Comparison of ENCODE assay signal across 11 cellular contexts in genomic region chr14:68949236-68949965, GRCh38. TPM values are rescaled to one million over a fixed set of nuclear protein-coding genes. Genes with fewer than 3 reads are reported as not detected.
DNase-seq lines count a peak whose midpoint lies in the region; ATAC-seq and TF ChIP-seq lines count a peak whose summit lies in the region.
"Had no signal": no experiment of that assay in that cellular context is flagged by ENCODE, and none has a peak within 500 bp of the region (broad histone marks: within the 10 kb centered on the region; RNA-seq: fewer than 3 reads in every experiment).

No MANE protein-coding gene starts in this region.

- peaks cover 51 to 59% of the 10 kb centered on the region in 2 donors for H3K4me1 ChIP-seq in duodenal mucosa (ENCODE audit: control insufficient read depth in 1 of 2, insufficient read depth in 2 of 2, low read length in 2 of 2)
- H3K4me1 ChIP-seq in uterus, result peaks cover 20 to 64% of the 10 kb centered on the region in 2 donors

- no peaks in the 10 kb centered on the region for H3K27me3 Mint-ChIP-seq in naive thymus-derived CD8-positive, alpha-beta T cell

- peak overlapping the region; percentile 60 for H3K27ac ChIP-seq in duodenal mucosa (ENCODE audit: low read depth, low read length)
- H3K27ac ChIP-seq in uterus, result peak overlapping the region; percentile 93 to 95

- peak overlapping the region; percentile 29 to 86 (median 74) for H3K4me3 Mint-ChIP-seq in naive thymus-derived CD8-positive, alpha-beta T cell

- POLR2A ChIA-PET in naive thymus-derived CD8-positive, alpha-beta T cell (lab: Charles Lee), result interaction anchor here (0.6 to 27.2 kb wide), 9 partner anchors 11 to 157 kb away, joined by 3 to 469 read pairs (median 5); partner anchors contain the start of gene ACTN1

- no peaks in the 10 kb centered on the region for H3K9me3 Mint-ChIP-seq in naive thymus-derived CD8-positive, alpha-beta T cell

- H3K36me3 ChIP-seq in duodenal mucosa (ENCODE audit: control insufficient read depth in 1 of 2, insufficient read depth in 2 of 2, low read length in 2 of 2) (no peaks in the 10 kb centered on the region), uterus (no peaks in the 10 kb centered on the region)
- H3K36me3 ChIP-seq: ovary had no signal

- peak in 1 of 4 experiments; percentile 0 for TF ChIP-seq CTCF in uterus (IDR thresholded peaks at IDR 0.05)

- DNase-seq in Right ventricle myocardium inferior (ENCODE audit: missing footprints), result peak; percentile 26
- no peak for DNase-seq in left ventricle myocardium superior
- DNase-seq in naive thymus-derived CD8-positive, alpha-beta T cell, result peak in 1 of 10 donors; percentile 51
- DNase-seq in uterus, result no peak
- no peak for DNase-seq in cerebellar cortex (ENCODE audit: low spot score)
- no peak for DNase-seq in NCI-H774 (lab: John Stamatoyannopoulos, UW)
- no peak for DNase-seq in GM19240 (ENCODE audit: insufficient read length, low spot score)
- DNase-seq: cerebellar nuclear complex, NCI-H2171 treated with DMSO at 0.1 percent for 48 hours, ovary had no signal

- no peaks in the 10 kb centered on the region for H3K9me3 ChIP-seq in duodenal mucosa (ENCODE audit: control insufficient read depth in 1 of 2, low read length in 2 of 2)
- H3K9me3 ChIP-seq in uterus, result no peaks in the 10 kb centered on the region
- H3K9me3 ChIP-seq: ovary had no signal

- H3K36me3 Mint-ChIP-seq in naive thymus-derived CD8-positive, alpha-beta T cell, result peaks cover 0 to 14% (median 0%) of the 10 kb centered on the region in 3 donors

- H3K9ac ChIP-seq in duodenal mucosa (ENCODE audit: low read depth in 1 of 2, low read length in 2 of 2), result no peak overlapping the region

- peak overlapping the region; percentile 94 to 99 (median 97) for H3K27ac Mint-ChIP-seq in naive thymus-derived CD8-positive, alpha-beta T cell

- TF ChIP-seq POLR2A in uterus (IDR thresholded peaks at IDR 0.05), result no peak

- intact Hi-C loops in Right ventricle myocardium inferior (cut with DNase I) (no loop called here), left ventricle myocardium superior (cut with micrococcal nuclease) (no loop called here), uterus (cut with DNase I; ENCODE audit: low total_unique reads) (no loop called here)

- no peak overlapping the region for H3K4me3 ChIP-seq in duodenal mucosa (ENCODE audit: low read depth in 1 of 2, low read length in 2 of 2)
- H3K4me3 ChIP-seq in uterus, result no peak overlapping the region
- H3K4me3 ChIP-seq: ovary had no signal

- peaks cover 58 to 94% (median 92%) of the 10 kb centered on the region in 4 donors for H3K4me1 Mint-ChIP-seq in naive thymus-derived CD8-positive, alpha-beta T cell

- no peaks in the 10 kb centered on the region for H3K27me3 ChIP-seq in duodenal mucosa (ENCODE audit: control insufficient read depth in 1 of 2, insufficient read depth in 2 of 2, low read length in 2 of 2)
- H3K27me3 ChIP-seq in uterus, result no peaks in the 10 kb centered on the region
- H3K27me3 ChIP-seq: ovary had no signal

- ATAC-seq in Right ventricle myocardium inferior (no peak), left ventricle myocardium superior (no peak)
- no peak for ATAC-seq in naive thymus-derived CD8-positive, alpha-beta T cell

RNA-seq across cellular contexts. Expression of gene ACTN1, which starts 29.7 kb away (rescaled TPM):
- 136 TPM for total RNA-seq in Right ventricle myocardium inferior
- total RNA-seq in left ventricle myocardium superior, result 90.5 TPM
- 100 to 1,000 TPM; 333 to 341 TPM for total RNA-seq in naive thymus-derived CD8-positive, alpha-beta T cell
- 100 to 1,000 TPM; 144 to 436 (median 267) TPM for polyA plus RNA-seq in naive thymus-derived CD8-positive, alpha-beta T cell
- total RNA-seq in uterus, result 100 to 1,000 TPM; 147 to 538 (median 343) TPM
